ENCODE assay signal across 8 cellular contexts in genomic region chr15:96109820-96110219, GRCh38.
"Had no signal": no experiment of that assay in that cellular context is flagged by ENCODE, and none has a peak within 500 bp of the region (broad histone marks: within the 10 kb centered on the region; RNA-seq: fewer than 3 reads in every experiment).

No MANE protein-coding gene starts in this region.

- H3K4me1 ChIP-seq: HAP-1 had no signal

- H3K9me3 Mint-ChIP-seq: GM23338, H9, HFFc6 had no signal

- H3K36me3 ChIP-seq: HAP-1 had no signal

- H3K27ac Mint-ChIP-seq: GM23338, H9, HFFc6 had no signal

- H3K4me3 ChIP-seq: GM23248, GM23338, HAP-1 had no signal

- H3K9me3 ChIP-seq: HAP-1 had no signal

- DNase-seq: GM23248, GOT3, H7, H9, HCEC 1CT, HFFc6 had no signal

- H3K27ac ChIP-seq: GM23248 had no signal

- H3K4me1 Mint-ChIP-seq: GM23338 had no signal

- H3K4me3 Mint-ChIP-seq: GM23338, H9, HFFc6 had no signal
